ENCODE assay signal across 35 cellular contexts in the genomic region with DNA sequence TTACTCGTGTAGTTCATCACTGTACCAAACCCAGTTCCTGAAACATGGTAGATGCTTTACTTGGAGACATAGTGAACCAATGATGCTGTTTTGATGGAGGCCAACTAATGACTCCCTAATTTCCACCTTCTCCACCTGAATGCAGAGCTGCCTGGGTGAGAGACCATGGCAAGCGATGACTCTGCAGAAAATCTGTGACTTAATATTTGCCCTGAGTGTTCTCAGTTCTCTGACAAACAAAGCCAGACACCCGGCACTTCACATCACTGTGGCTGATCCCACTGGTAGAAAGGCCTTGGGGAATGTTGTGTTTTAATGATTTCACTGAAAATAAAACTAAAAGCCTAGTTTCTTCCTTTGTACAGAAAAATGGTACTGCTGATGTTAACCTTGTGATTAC.
"Had no signal": no experiment of that assay in that cellular context is flagged by ENCODE, and none has a peak within 500 bp of the region (broad histone marks: within the 10 kb centered on the region; RNA-seq: fewer than 3 reads in every experiment).

No MANE protein-coding gene starts in this region.

- H3K27ac Mint-ChIP-seq: activated CD4-positive, alpha-beta T cell treated with anti-CD3 and anti-CD28 coated beads, Interleukin-2, amount 10 ng/mL, durations not matched to agents 24 days and 14 days; activated CD8-positive, alpha-beta T cell treated with anti-CD3 and anti-CD28 coated beads for 36 hours; activated naive CD4-positive, alpha-beta T cell treated with anti-CD3 and anti-CD28 coated beads, Interleukin-2, amount 50 U/mL, for 24 hours; activated T-cell treated with anti-CD3 and anti-CD28 coated beads, Interleukin-2, amount 50 U/mL, for 72 hours; activated T-helper 17 cell treated with anti-CD3 and anti-CD28 coated beads, Interleukin-2, amount 50 U/mL, for 72 hours had no signal

- H3K4me3 ChIP-seq: MG63, PC-9 had no signal

- ATAC-seq: activated CD8-positive, alpha-beta T cell treated with anti-CD3 and anti-CD28 coated beads for 36 hours; activated T-cell treated with anti-CD3 and anti-CD28 coated beads, Interleukin-2, amount 50 U/mL, for 72 hours; activated T-helper 17 cell treated with anti-CD3 and anti-CD28 coated beads, Interleukin-2, amount 50 U/mL, for 72 hours; Right ventricle myocardium inferior had no signal

- H3K4me1 Mint-ChIP-seq: activated CD4-positive, alpha-beta T cell treated with anti-CD3 and anti-CD28 coated beads, Interleukin-2, amount 10 ng/mL, durations not matched to agents 24 days and 14 days; activated naive CD4-positive, alpha-beta T cell treated with anti-CD3 and anti-CD28 coated beads, Interleukin-2, amount 50 U/mL, for 24 hours; activated T-helper 17 cell treated with anti-CD3 and anti-CD28 coated beads, Interleukin-2, amount 50 U/mL, for 72 hours had no signal

- H3K36me3 ChIP-seq: MG63, WERI-Rb-1 had no signal

- H3K9me3 Mint-ChIP-seq: activated CD4-positive, alpha-beta T cell treated with anti-CD3 and anti-CD28 coated beads, Interleukin-2, amount 10 ng/mL, durations not matched to agents 24 days and 14 days; activated CD8-positive, alpha-beta T cell treated with anti-CD3 and anti-CD28 coated beads for 36 hours; activated naive CD4-positive, alpha-beta T cell treated with anti-CD3 and anti-CD28 coated beads, Interleukin-2, amount 50 U/mL, for 24 hours; activated T-helper 17 cell treated with anti-CD3 and anti-CD28 coated beads, Interleukin-2, amount 50 U/mL, for 72 hours had no signal

- H3K9me3 ChIP-seq: MG63 had no signal

- H3K4me3 Mint-ChIP-seq: activated CD4-positive, alpha-beta T cell treated with anti-CD3 and anti-CD28 coated beads, Interleukin-2, amount 10 ng/mL, durations not matched to agents 24 days and 14 days; activated CD8-positive, alpha-beta T cell treated with anti-CD3 and anti-CD28 coated beads for 36 hours; activated naive CD4-positive, alpha-beta T cell treated with anti-CD3 and anti-CD28 coated beads, Interleukin-2, amount 50 U/mL, for 24 hours; activated T-cell treated with anti-CD3 and anti-CD28 coated beads, Interleukin-2, amount 50 U/mL, for 72 hours; activated T-helper 17 cell treated with anti-CD3 and anti-CD28 coated beads, Interleukin-2, amount 50 U/mL, for 72 hours; brain had no signal

- H3K27ac ChIP-seq: PC-9, RWPE1, WERI-Rb-1 had no signal

- H3K27me3 Mint-ChIP-seq: activated CD4-positive, alpha-beta T cell treated with anti-CD3 and anti-CD28 coated beads, Interleukin-2, amount 10 ng/mL, durations not matched to agents 24 days and 14 days; activated T-helper 17 cell treated with anti-CD3 and anti-CD28 coated beads, Interleukin-2, amount 50 U/mL, for 72 hours; brain had no signal

- H3K36me3 Mint-ChIP-seq: activated naive CD4-positive, alpha-beta T cell treated with anti-CD3 and anti-CD28 coated beads, Interleukin-2, amount 50 U/mL, for 24 hours; brain had no signal

- DNase-seq: activated CD4-positive, alpha-beta T cell treated with anti-CD3 and anti-CD28 coated beads, Interleukin-2, amount 10 ng/mL, durations not matched to agents 24 days and 14 days; activated CD4-positive, alpha-beta T cell treated with anti-CD3 and anti-CD28 coated beads, Interleukin-2, amount 50 U/mL, for 4 hours; activated CD8-positive, alpha-beta T cell treated with anti-CD3 and anti-CD28 coated beads for 36 hours; activated effector memory CD4-positive, alpha-beta T cell treated with anti-CD3 and anti-CD28 coated beads, Interleukin-2, amount 50 U/mL, for 16 hours; activated naive CD4-positive, alpha-beta T cell; activated T-cell treated with anti-CD3 and anti-CD28 coated beads, Interleukin-2, amount 50 U/mL, for 1 hour; activated T-cell treated with anti-CD3 and anti-CD28 coated beads, Interleukin-2, amount 50 U/mL, for 72 hours; anterior cingulate cortex; caudate nucleus; Kasumi-1; KG1; MG63; NCI-H1048; NCI-H1105 treated with DMSO at 0.1 percent for 48 hours; NCI-H1436; NCI-H1694; NCI-H1930; NCI-H2081 treated with DMSO at 0.1 percent for 48 hours; NCI-H2171 treated with DMSO at 0.1 percent for 48 hours; NCI-H2227 treated with DMSO at 0.1 percent for 48 hours; NCI-H446; NCI-H510A treated with DMSO at 0.1 percent for 48 hours; NCI-H526 treated with DMSO at 0.1 percent for 48 hours; PC-9; SIG-M5; SW 1271; T-helper 1 cell; T-helper 2 cell; T1000; WERI-Rb-1 had no signal

- H3K27me3 ChIP-seq: MG63 had no signal
